2 cellular contexts compared by ENCODE assay signal in the genomic region with DNA sequence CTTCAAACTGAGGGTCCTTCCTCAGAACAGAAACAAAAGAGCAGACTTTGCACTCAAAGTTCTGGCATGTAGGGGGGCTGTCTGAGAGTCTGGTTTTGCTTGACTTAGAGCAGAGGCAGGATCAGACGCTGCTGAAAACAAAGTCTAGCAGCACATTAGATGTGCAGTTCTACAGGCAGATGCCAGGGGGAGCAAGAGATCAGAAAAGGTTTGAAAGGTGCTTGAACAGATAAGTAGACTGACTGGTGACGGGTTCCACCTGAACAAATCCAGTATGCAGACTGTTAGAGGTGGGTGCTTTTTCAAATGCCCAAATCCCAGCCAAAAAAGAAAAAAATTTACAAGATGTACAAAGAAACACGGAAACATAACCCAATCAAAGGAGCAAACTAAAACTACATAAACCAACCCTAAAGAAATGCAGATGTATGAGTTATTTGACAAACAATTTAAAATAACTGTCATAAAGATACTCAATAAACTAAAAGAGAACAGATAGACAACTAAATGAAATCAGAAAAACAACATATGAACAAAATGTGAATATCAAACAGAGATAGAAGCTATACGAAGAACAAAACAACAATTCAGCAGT.
TF ChIP-seq lines count a peak whose summit lies in the region.

No MANE protein-coding gene starts in this region.

TF ChIP-seq in Ishikawa, 13 proteins besides CTCF, POLR2A, EP300 and RAD21 (continued from another document):
- TF ChIP-seq EGR1 (IDR thresholded peaks at IDR 0.05) (no peak), NFIC (IDR thresholded peaks at IDR 0.05) (no peak), FOXM1 (IDR thresholded peaks at IDR 0.05; ENCODE audit: borderline replicate concordance, low read depth) (no peak), TCF12 (IDR thresholded peaks at IDR 0.05; ENCODE audit: low read depth) (no peak), TAF1 (IDR thresholded peaks at IDR 0.05; ENCODE audit: low read depth) (no peak), ZBTB7A (IDR thresholded peaks at IDR 0.05; ENCODE audit: low read depth) (no peak), CEBPB (IDR thresholded peaks at IDR 0.05) (no peak)
- TF ChIP-seq, protein P1, sequence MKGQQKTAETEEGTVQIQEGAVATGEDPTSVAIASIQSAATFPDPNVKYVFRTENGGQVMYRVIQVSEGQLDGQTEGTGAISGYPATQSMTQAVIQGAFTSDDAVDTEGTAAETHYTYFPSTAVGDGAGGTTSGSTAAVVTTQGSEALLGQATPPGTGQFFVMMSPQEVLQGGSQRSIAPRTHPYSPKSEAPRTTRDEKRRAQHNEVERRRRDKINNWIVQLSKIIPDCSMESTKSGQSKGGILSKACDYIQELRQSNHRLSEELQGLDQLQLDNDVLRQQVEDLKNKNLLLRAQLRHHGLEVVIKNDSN (IDR thresholded peaks at IDR 0.05): no peak

TF ChIP-seq in K562, 482 proteins besides CTCF, POLR2A, EP300 and RAD21 (continued from another document):
- TF ChIP-seq, protein P2, sequence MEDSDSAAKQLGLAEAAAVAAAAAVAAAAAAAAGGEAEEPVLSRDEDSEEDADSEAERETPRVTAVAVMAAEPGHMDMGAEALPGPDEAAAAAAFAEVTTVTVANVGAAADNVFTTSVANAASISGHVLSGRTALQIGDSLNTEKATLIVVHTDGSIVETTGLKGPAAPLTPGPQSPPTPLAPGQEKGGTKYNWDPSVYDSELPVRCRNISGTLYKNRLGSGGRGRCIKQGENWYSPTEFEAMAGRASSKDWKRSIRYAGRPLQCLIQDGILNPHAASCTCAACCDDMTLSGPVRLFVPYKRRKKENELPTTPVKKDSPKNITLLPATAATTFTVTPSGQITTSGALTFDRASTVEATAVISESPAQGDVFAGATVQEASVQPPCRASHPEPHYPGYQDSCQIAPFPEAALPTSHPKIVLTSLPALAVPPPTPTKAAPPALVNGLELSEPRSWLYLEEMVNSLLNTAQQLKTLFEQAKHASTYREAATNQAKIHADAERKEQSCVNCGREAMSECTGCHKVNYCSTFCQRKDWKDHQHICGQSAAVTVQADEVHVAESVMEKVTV (CRISPR knock-in tag; IDR thresholded peaks at IDR 0.05): no peak
- TF ChIP-seq ZNF778 (CRISPR knock-in tag; IDR thresholded peaks at IDR 0.05) (no peak), ZNF143 (CRISPR knock-in tag; IDR thresholded peaks at IDR 0.05) (no peak), NRF1 (conservative IDR thresholded peaks at IDR 0.05 in 1 of 2, IDR thresholded peaks at IDR 0.05 in 1 of 2) (no peak)
- TF ChIP-seq, protein P3, sequence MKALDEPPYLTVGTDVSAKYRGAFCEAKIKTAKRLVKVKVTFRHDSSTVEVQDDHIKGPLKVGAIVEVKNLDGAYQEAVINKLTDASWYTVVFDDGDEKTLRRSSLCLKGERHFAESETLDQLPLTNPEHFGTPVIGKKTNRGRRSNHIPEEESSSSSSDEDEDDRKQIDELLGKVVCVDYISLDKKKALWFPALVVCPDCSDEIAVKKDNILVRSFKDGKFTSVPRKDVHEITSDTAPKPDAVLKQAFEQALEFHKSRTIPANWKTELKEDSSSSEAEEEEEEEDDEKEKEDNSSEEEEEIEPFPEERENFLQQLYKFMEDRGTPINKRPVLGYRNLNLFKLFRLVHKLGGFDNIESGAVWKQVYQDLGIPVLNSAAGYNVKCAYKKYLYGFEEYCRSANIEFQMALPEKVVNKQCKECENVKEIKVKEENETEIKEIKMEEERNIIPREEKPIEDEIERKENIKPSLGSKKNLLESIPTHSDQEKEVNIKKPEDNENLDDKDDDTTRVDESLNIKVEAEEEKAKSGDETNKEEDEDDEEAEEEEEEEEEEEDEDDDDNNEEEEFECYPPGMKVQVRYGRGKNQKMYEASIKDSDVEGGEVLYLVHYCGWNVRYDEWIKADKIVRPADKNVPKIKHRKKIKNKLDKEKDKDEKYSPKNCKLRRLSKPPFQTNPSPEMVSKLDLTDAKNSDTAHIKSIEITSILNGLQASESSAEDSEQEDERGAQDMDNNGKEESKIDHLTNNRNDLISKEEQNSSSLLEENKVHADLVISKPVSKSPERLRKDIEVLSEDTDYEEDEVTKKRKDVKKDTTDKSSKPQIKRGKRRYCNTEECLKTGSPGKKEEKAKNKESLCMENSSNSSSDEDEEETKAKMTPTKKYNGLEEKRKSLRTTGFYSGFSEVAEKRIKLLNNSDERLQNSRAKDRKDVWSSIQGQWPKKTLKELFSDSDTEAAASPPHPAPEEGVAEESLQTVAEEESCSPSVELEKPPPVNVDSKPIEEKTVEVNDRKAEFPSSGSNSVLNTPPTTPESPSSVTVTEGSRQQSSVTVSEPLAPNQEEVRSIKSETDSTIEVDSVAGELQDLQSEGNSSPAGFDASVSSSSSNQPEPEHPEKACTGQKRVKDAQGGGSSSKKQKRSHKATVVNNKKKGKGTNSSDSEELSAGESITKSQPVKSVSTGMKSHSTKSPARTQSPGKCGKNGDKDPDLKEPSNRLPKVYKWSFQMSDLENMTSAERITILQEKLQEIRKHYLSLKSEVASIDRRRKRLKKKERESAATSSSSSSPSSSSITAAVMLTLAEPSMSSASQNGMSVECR (CRISPR knock-in tag; IDR thresholded peaks at IDR 0.05): no peak
- TF ChIP-seq, protein P4, sequence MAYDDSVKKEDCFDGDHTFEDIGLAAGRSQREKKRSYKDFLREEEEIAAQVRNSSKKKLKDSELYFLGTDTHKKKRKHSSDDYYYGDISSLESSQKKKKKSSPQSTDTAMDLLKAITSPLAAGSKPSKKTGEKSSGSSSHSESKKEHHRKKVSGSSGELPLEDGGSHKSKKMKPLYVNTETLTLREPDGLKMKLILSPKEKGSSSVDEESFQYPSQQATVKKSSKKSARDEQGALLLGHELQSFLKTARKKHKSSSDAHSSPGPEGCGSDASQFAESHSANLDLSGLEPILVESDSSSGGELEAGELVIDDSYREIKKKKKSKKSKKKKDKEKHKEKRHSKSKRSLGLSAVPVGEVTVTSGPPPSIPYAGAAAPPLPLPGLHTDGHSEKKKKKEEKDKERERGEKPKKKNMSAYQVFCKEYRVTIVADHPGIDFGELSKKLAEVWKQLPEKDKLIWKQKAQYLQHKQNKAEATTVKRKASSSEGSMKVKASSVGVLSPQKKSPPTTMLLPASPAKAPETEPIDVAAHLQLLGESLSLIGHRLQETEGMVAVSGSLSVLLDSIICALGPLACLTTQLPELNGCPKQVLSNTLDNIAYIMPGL (CRISPR knock-in tag; IDR thresholded peaks at IDR 0.05): no peak
